ENCODE assay signal across 2 cellular contexts in genomic region chr18:73639788-73640187, GRCh38.
TF ChIP-seq lines count a peak whose summit lies in the region.

No MANE protein-coding gene starts in this region.

TF ChIP-seq in GM23338, 12 proteins besides CTCF, POLR2A, EP300 and RAD21 (continued from another document):
- TF ChIP-seq ZNF462 (CRISPR knock-in tag; IDR thresholded peaks at IDR 0.05) (no peak), POLR2AphosphoS5 (IDR thresholded peaks at IDR 0.05; ENCODE audit: low read depth) (no peak), EZH2phosphoT487 (IDR thresholded peaks at IDR 0.05; ENCODE audit: unreplicated experiment) (no peak)
- TF ChIP-seq, protein P1, sequence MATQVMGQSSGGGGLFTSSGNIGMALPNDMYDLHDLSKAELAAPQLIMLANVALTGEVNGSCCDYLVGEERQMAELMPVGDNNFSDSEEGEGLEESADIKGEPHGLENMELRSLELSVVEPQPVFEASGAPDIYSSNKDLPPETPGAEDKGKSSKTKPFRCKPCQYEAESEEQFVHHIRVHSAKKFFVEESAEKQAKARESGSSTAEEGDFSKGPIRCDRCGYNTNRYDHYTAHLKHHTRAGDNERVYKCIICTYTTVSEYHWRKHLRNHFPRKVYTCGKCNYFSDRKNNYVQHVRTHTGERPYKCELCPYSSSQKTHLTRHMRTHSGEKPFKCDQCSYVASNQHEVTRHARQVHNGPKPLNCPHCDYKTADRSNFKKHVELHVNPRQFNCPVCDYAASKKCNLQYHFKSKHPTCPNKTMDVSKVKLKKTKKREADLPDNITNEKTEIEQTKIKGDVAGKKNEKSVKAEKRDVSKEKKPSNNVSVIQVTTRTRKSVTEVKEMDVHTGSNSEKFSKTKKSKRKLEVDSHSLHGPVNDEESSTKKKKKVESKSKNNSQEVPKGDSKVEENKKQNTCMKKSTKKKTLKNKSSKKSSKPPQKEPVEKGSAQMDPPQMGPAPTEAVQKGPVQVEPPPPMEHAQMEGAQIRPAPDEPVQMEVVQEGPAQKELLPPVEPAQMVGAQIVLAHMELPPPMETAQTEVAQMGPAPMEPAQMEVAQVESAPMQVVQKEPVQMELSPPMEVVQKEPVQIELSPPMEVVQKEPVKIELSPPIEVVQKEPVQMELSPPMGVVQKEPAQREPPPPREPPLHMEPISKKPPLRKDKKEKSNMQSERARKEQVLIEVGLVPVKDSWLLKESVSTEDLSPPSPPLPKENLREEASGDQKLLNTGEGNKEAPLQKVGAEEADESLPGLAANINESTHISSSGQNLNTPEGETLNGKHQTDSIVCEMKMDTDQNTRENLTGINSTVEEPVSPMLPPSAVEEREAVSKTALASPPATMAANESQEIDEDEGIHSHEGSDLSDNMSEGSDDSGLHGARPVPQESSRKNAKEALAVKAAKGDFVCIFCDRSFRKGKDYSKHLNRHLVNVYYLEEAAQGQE (IDR thresholded peaks at IDR 0.05; ENCODE audit: unreplicated experiment) = no peak
- TF ChIP-seq, protein P2, sequence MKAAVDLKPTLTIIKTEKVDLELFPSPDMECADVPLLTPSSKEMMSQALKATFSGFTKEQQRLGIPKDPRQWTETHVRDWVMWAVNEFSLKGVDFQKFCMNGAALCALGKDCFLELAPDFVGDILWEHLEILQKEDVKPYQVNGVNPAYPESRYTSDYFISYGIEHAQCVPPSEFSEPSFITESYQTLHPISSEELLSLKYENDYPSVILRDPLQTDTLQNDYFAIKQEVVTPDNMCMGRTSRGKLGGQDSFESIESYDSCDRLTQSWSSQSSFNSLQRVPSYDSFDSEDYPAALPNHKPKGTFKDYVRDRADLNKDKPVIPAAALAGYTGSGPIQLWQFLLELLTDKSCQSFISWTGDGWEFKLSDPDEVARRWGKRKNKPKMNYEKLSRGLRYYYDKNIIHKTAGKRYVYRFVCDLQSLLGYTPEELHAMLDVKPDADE (IDR thresholded peaks at IDR 0.05) = no peak

TF ChIP-seq in WTC11, 78 proteins besides CTCF, POLR2A, EP300 and RAD21 (continued from another document):
- TF ChIP-seq ATF6 (CRISPR knock-in tag; IDR thresholded peaks at IDR 0.05) (no peak), TCF7 (CRISPR knock-in tag; IDR thresholded peaks at IDR 0.05; ENCODE audit: low read depth) (no peak), IRF2 (CRISPR knock-in tag; IDR thresholded peaks at IDR 0.05; ENCODE audit: borderline replicate concordance, low read depth) (no peak), ZNF232 (CRISPR knock-in tag; IDR thresholded peaks at IDR 0.05) (no peak), PRRX2 (CRISPR knock-in tag; IDR thresholded peaks at IDR 0.05) (no peak), ZNF121 (CRISPR knock-in tag; IDR thresholded peaks at IDR 0.05) (no peak), NR1H2 (CRISPR knock-in tag; IDR thresholded peaks at IDR 0.05) (no peak), SOX15 (CRISPR knock-in tag; IDR thresholded peaks at IDR 0.05) (no peak), ZNF138 (CRISPR knock-in tag; conservative IDR thresholded peaks at IDR 0.05) (no peak), ARID4B (CRISPR knock-in tag; IDR thresholded peaks at IDR 0.05; ENCODE audit: borderline replicate concordance) (no peak), GABPB1 (CRISPR knock-in tag; IDR thresholded peaks at IDR 0.05) (no peak), NFATC4 (CRISPR knock-in tag; IDR thresholded peaks at IDR 0.05) (no peak), CREM (CRISPR knock-in tag; IDR thresholded peaks at IDR 0.05) (no peak)
